Comparison of ENCODE assay signal across 21 cellular contexts in the genomic region with DNA sequence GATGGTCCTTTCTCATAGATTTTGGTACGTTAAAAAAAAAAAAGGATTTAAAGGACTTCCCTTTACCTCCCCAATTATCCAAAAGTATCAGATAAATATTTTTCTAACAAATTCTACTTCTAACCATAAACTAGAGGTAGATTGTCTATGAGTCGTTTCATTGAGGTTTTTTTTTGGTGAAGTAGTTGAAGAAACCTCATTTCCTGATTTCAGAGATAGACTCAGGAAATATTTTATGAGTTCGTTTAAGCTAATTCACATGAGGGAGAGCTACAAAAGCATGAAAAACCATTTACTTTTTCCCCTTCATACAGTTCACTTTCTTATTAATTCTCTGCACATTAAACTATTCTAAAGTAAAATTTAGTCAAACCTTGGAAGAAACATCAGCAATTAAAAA.
"Had no signal": no experiment of that assay in that cellular context is flagged by ENCODE, and none has a peak within 500 bp of the region (broad histone marks: within the 10 kb centered on the region; RNA-seq: fewer than 3 reads in every experiment).

No MANE protein-coding gene starts in this region.

- H3K27ac Mint-ChIP-seq: activated CD4-positive, alpha-beta T cell treated with anti-CD3 and anti-CD28 coated beads, Interleukin-2, amount 10 ng/mL, durations not matched to agents 7 days and 5 days; activated naive CD8-positive, alpha-beta T cell treated with anti-CD3 and anti-CD28 coated beads for 36 hours; activated T-cell treated with anti-CD3 and anti-CD28 coated beads, Interleukin-2, amount 50 U/mL, for 24 hours had no signal

- H3K27me3 Mint-ChIP-seq: activated CD4-positive, alpha-beta T cell treated with anti-CD3 and anti-CD28 coated beads, Interleukin-2, amount 10 ng/mL, durations not matched to agents 7 days and 5 days; activated naive CD8-positive, alpha-beta T cell treated with anti-CD3 and anti-CD28 coated beads for 36 hours; activated T-cell treated with anti-CD3 and anti-CD28 coated beads, Interleukin-2, amount 50 U/mL, for 24 hours; central memory CD8-positive, alpha-beta T cell had no signal

- H3K4me3 Mint-ChIP-seq: activated CD4-positive, alpha-beta T cell treated with anti-CD3 and anti-CD28 coated beads, Interleukin-2, amount 10 ng/mL, durations not matched to agents 7 days and 5 days; activated naive CD8-positive, alpha-beta T cell treated with anti-CD3 and anti-CD28 coated beads for 36 hours; activated T-cell treated with anti-CD3 and anti-CD28 coated beads, Interleukin-2, amount 50 U/mL, for 24 hours; central memory CD8-positive, alpha-beta T cell; natural killer cell had no signal

- H3K27me3 ChIP-seq: breast epithelium, esophagus muscularis mucosa, testis, uterus had no signal

- DNase-seq: activated CD4-positive, alpha-beta T cell treated with anti-CD3 and anti-CD28 coated beads, Interleukin-2, amount 10 ng/mL, durations not matched to agents 7 days and 5 days; activated naive CD4-positive, alpha-beta T cell treated with Interleukin-2 at 50 U/mL for 16 hours; activated naive CD8-positive, alpha-beta T cell treated with anti-CD3 and anti-CD28 coated beads for 36 hours; activated T-cell treated with anti-CD3 and anti-CD28 coated beads, Interleukin-2, amount 50 U/mL, for 24 hours; amniotic stem cell; effector memory CD4-positive, alpha-beta T cell; hypothalamus; left ventricle myocardium superior; mammary epithelial cell; midbrain; natural killer cell; stimulated activated CD4-positive, alpha-beta T cell treated with anti-CD3 and anti-CD28 coated beads, Interleukin-4, amount 100 ng/mL, for 1 hour; stimulated activated naive CD4-positive, alpha-beta T cell; testis; trophoblast cell; uterus had no signal

- H3K9me3 Mint-ChIP-seq: activated CD4-positive, alpha-beta T cell treated with anti-CD3 and anti-CD28 coated beads, Interleukin-2, amount 10 ng/mL, durations not matched to agents 7 days and 5 days; activated T-cell treated with anti-CD3 and anti-CD28 coated beads, Interleukin-2, amount 50 U/mL, for 24 hours; central memory CD8-positive, alpha-beta T cell; natural killer cell had no signal

- H3K4me3 ChIP-seq: breast epithelium, esophagus muscularis mucosa, prostate gland, testis, uterus had no signal

- H3K27ac ChIP-seq: breast epithelium, esophagus muscularis mucosa, prostate gland, testis, uterus had no signal

- H3K36me3 ChIP-seq: breast epithelium, esophagus muscularis mucosa, prostate gland, uterus had no signal

- H3K36me3 Mint-ChIP-seq: activated naive CD8-positive, alpha-beta T cell treated with anti-CD3 and anti-CD28 coated beads for 36 hours; natural killer cell had no signal

- ATAC-seq: activated CD4-positive, CD25-positive, alpha-beta regulatory T cell treated with anti-CD3 and anti-CD28 coated beads, Interleukin-2, amount 50 U/mL, for 24 hours; left ventricle myocardium superior had no signal

- H3K9me3 ChIP-seq: breast epithelium, esophagus muscularis mucosa, prostate gland, testis, uterus had no signal

- H3K4me1 ChIP-seq: breast epithelium, esophagus muscularis mucosa, prostate gland, testis, uterus had no signal
